In the genomic region with DNA sequence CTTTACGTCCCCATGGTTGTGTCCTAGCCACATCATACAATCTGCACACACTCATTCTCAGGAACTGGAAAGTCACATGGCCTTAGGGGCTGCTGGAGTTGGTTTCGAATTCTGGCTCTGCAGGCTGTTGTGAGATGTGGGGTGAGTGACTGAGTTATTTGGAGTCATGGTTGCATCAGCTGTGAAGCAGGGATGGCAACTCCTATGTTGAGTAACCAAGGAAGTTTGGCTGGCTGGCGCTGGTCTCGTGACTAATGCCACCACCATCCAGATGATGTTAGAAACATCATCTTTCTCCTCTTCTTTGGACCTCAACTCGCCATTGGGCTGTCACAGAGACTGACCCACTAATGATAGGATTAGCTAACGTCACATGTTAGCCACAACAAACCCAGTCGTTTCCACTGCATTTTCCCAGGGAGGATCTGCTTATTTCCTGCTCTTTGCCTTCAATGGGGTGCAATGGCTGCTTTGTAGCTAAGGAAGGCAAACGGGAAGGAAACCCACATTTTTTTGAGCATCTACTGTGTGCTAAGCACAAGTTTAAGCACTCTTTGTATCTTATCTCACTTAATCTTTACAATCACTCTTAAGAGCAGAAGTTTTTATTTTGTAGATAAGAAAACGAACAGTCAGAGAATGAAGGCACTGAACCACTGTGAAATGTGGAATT, we compare ENCODE assay signal across 1 cellular context.
A peak's percentile ranks its signal among the peaks of the same experiment; 100 is the strongest.
TF ChIP-seq lines count a peak whose summit lies in the region.

No MANE protein-coding gene starts in this region.

TF ChIP-seq in K562, 482 proteins besides CTCF, POLR2A, EP300 and RAD21 (continued from another document and continues in another):
- TF ChIP-seq BHLHE40 (IDR thresholded peaks at IDR 0.05; ENCODE audit: low read length), result peak; percentile 16; the same call in 1 of the 2 replicates
- TF ChIP-seq ZNF77 (CRISPR knock-in tag; IDR thresholded peaks at IDR 0.05), result no peak
- TF ChIP-seq ZNF146 (CRISPR knock-in tag; IDR thresholded peaks at IDR 0.05; ENCODE audit: unreplicated experiment), result no peak
- TF ChIP-seq, protein P1, sequence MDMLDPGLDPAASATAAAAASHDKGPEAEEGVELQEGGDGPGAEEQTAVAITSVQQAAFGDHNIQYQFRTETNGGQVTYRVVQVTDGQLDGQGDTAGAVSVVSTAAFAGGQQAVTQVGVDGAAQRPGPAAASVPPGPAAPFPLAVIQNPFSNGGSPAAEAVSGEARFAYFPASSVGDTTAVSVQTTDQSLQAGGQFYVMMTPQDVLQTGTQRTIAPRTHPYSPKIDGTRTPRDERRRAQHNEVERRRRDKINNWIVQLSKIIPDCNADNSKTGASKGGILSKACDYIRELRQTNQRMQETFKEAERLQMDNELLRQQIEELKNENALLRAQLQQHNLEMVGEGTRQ (CRISPR knock-in tag; IDR thresholded peaks at IDR 0.05), result peak; percentile 24; the same call in 1 of the 2 replicates
- TF ChIP-seq, protein P2, sequence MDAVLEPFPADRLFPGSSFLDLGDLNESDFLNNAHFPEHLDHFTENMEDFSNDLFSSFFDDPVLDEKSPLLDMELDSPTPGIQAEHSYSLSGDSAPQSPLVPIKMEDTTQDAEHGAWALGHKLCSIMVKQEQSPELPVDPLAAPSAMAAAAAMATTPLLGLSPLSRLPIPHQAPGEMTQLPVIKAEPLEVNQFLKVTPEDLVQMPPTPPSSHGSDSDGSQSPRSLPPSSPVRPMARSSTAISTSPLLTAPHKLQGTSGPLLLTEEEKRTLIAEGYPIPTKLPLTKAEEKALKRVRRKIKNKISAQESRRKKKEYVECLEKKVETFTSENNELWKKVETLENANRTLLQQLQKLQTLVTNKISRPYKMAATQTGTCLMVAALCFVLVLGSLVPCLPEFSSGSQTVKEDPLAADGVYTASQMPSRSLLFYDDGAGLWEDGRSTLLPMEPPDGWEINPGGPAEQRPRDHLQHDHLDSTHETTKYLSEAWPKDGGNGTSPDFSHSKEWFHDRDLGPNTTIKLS (IDR thresholded peaks at IDR 0.05; ENCODE audit: borderline replicate concordance, low read depth), result no peak
- no peak for TF ChIP-seq ARNT (IDR thresholded peaks at IDR 0.05)
- TF ChIP-seq CEBPB (tag; IDR thresholded peaks at IDR 0.05), result 0 out of 2 replicates have a peak, but pooled peaks have one; percentile 22
- TF ChIP-seq CAMTA2 (CRISPR knock-in tag; conservative IDR thresholded peaks at IDR 0.05), result no peak
- TF ChIP-seq RB1 (IDR thresholded peaks at IDR 0.05; ENCODE audit: low read depth), result no peak
- TF ChIP-seq, protein P3, sequence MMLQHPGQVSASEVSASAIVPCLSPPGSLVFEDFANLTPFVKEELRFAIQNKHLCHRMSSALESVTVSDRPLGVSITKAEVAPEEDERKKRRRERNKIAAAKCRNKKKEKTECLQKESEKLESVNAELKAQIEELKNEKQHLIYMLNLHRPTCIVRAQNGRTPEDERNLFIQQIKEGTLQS (IDR thresholded peaks at IDR 0.05), result peak; percentile 87
- TF ChIP-seq, protein P3 (CRISPR knock-in tag; conservative IDR thresholded peaks at IDR 0.05), result no peak
- TF ChIP-seq, protein P4, sequence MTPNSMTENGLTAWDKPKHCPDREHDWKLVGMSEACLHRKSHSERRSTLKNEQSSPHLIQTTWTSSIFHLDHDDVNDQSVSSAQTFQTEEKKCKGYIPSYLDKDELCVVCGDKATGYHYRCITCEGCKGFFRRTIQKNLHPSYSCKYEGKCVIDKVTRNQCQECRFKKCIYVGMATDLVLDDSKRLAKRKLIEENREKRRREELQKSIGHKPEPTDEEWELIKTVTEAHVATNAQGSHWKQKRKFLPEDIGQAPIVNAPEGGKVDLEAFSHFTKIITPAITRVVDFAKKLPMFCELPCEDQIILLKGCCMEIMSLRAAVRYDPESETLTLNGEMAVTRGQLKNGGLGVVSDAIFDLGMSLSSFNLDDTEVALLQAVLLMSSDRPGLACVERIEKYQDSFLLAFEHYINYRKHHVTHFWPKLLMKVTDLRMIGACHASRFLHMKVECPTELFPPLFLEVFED (CRISPR knock-in tag; conservative IDR thresholded peaks at IDR 0.05), result no peak
- TF ChIP-seq EP400 (IDR thresholded peaks at IDR 0.05), result peak; percentile 25; the same call in 1 of the 2 replicates
- TF ChIP-seq SPI1 (IDR thresholded peaks at IDR 0.05; ENCODE audit: borderline replicate concordance, low read depth, low read length), result no peak
- TF ChIP-seq TAF7 (tag; IDR thresholded peaks at IDR 0.05), result no peak
- no peak for TF ChIP-seq EZH2 (IDR thresholded peaks at IDR 0.05; ENCODE audit: borderline replicate concordance, low read depth, low read length)
- TF ChIP-seq, protein P5, sequence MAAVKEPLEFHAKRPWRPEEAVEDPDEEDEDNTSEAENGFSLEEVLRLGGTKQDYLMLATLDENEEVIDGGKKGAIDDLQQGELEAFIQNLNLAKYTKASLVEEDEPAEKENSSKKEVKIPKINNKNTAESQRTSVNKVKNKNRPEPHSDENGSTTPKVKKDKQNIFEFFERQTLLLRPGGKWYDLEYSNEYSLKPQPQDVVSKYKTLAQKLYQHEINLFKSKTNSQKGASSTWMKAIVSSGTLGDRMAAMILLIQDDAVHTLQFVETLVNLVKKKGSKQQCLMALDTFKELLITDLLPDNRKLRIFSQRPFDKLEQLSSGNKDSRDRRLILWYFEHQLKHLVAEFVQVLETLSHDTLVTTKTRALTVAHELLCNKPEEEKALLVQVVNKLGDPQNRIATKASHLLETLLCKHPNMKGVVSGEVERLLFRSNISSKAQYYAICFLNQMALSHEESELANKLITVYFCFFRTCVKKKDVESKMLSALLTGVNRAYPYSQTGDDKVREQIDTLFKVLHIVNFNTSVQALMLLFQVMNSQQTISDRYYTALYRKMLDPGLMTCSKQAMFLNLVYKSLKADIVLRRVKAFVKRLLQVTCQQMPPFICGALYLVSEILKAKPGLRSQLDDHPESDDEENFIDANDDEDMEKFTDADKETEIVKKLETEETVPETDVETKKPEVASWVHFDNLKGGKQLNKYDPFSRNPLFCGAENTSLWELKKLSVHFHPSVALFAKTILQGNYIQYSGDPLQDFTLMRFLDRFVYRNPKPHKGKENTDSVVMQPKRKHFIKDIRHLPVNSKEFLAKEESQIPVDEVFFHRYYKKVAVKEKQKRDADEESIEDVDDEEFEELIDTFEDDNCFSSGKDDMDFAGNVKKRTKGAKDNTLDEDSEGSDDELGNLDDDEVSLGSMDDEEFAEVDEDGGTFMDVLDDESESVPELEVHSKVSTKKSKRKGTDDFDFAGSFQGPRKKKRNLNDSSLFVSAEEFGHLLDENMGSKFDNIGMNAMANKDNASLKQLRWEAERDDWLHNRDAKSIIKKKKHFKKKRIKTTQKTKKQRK (IDR thresholded peaks at IDR 0.05; ENCODE audit: borderline replicate concordance, low read depth, low read length), result no peak
- no peak for TF ChIP-seq ZNF165 (CRISPR knock-in tag; IDR thresholded peaks at IDR 0.05; ENCODE audit: borderline replicate concordance)
- no peak for TF ChIP-seq TEAD4 (IDR thresholded peaks at IDR 0.05; ENCODE audit: low read length)
- no peak for TF ChIP-seq TEAD4 (CRISPR knock-in tag; IDR thresholded peaks at IDR 0.05; ENCODE audit: borderline replicate concordance)
- TF ChIP-seq ZKSCAN1 (IDR thresholded peaks at IDR 0.05; ENCODE audit: low read depth, low read length), result no peak
- TF ChIP-seq FOXA3 (CRISPR knock-in tag; conservative IDR thresholded peaks at IDR 0.05 in 1 of 2, IDR thresholded peaks at IDR 0.05 in 1 of 2), result no peak
- TF ChIP-seq EHMT2 (IDR thresholded peaks at IDR 0.05), result peak; percentile 52; the same call in 1 of the 2 replicates
- no peak for TF ChIP-seq NR2C2 (CRISPR knock-in tag; IDR thresholded peaks at IDR 0.05)
- peak; percentile 12; the same call in 1 of the 2 replicates for TF ChIP-seq NR2C2 (tag; IDR thresholded peaks at IDR 0.05)
- TF ChIP-seq KLF16 (IDR thresholded peaks at IDR 0.05), result no peak
- TF ChIP-seq C11orf30 (IDR thresholded peaks at IDR 0.05; ENCODE audit: low read depth), result no peak
- no peak for TF ChIP-seq NFIC (IDR thresholded peaks at IDR 0.05)
- peak; percentile 33; the same call in 1 of the 2 replicates for TF ChIP-seq GABPA (tag; conservative IDR thresholded peaks at IDR 0.05; ENCODE audit: low read depth)
- TF ChIP-seq L3MBTL2 (IDR thresholded peaks at IDR 0.05), result peak; percentile 70
- peak; percentile 21; the same call in 1 of the 2 replicates for TF ChIP-seq MYC (IDR thresholded peaks at IDR 0.05; ENCODE audit: low read depth, low read length)
- no peak for TF ChIP-seq MYC (CRISPR knock-in tag; IDR thresholded peaks at IDR 0.05; ENCODE audit: borderline replicate concordance, low read depth)
- TF ChIP-seq BACH1 (tag; IDR thresholded peaks at IDR 0.05), result peak; percentile 26; the same call in 1 of the 2 replicates
- TF ChIP-seq POLR3G (IDR thresholded peaks at IDR 0.05; ENCODE audit: extremely low read depth, insufficient read length, insufficient replicate concordance), result no peak
- TF ChIP-seq HOXB6 (CRISPR knock-in tag; IDR thresholded peaks at IDR 0.05; ENCODE audit: borderline replicate concordance), result no peak
- no peak for TF ChIP-seq ZNF274 (IDR thresholded peaks at IDR 0.05; ENCODE audit: borderline replicate concordance, low read depth, low read length)
- peak; percentile 28; the same call in 1 of the 2 replicates for TF ChIP-seq ZNF175 (CRISPR knock-in tag; IDR thresholded peaks at IDR 0.05; ENCODE audit: low read depth)
- no peak for TF ChIP-seq SMARCB1 (IDR thresholded peaks at IDR 0.05; ENCODE audit: insufficient read length, low read depth)
- peak; percentile 80 for TF ChIP-seq FOSL1 (tag; conservative IDR thresholded peaks at IDR 0.05)
- peak; percentile 29; the same call in 1 of the 2 replicates for TF ChIP-seq ATF7 (IDR thresholded peaks at IDR 0.05)
- TF ChIP-seq, protein P6, sequence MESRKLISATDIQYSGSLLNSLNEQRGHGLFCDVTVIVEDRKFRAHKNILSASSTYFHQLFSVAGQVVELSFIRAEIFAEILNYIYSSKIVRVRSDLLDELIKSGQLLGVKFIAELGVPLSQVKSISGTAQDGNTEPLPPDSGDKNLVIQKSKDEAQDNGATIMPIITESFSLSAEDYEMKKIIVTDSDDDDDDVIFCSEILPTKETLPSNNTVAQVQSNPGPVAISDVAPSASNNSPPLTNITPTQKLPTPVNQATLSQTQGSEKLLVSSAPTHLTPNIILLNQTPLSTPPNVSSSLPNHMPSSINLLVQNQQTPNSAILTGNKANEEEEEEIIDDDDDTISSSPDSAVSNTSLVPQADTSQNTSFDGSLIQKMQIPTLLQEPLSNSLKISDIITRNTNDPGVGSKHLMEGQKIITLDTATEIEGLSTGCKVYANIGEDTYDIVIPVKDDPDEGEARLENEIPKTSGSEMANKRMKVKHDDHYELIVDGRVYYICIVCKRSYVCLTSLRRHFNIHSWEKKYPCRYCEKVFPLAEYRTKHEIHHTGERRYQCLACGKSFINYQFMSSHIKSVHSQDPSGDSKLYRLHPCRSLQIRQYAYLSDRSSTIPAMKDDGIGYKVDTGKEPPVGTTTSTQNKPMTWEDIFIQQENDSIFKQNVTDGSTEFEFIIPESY (CRISPR knock-in tag; IDR thresholded peaks at IDR 0.05), result no peak
- TF ChIP-seq, protein P7, sequence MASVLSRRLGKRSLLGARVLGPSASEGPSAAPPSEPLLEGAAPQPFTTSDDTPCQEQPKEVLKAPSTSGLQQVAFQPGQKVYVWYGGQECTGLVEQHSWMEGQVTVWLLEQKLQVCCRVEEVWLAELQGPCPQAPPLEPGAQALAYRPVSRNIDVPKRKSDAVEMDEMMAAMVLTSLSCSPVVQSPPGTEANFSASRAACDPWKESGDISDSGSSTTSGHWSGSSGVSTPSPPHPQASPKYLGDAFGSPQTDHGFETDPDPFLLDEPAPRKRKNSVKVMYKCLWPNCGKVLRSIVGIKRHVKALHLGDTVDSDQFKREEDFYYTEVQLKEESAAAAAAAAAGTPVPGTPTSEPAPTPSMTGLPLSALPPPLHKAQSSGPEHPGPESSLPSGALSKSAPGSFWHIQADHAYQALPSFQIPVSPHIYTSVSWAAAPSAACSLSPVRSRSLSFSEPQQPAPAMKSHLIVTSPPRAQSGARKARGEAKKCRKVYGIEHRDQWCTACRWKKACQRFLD (CRISPR knock-in tag; IDR thresholded peaks at IDR 0.05), result peak; percentile 65; the same call in 1 of the 2 replicates
- no peak for TF ChIP-seq ZNF583 (CRISPR knock-in tag; IDR thresholded peaks at IDR 0.05)
- TF ChIP-seq MXI1 (IDR thresholded peaks at IDR 0.05; ENCODE audit: low read depth, low read length), result no peak
- TF ChIP-seq TRIM24 (IDR thresholded peaks at IDR 0.05), result peak; percentile 36 to 69; a peak in 2 of 4 replicates
